ENCODE assay signal across 17 cellular contexts in genomic region chr10:126227762-126228134, GRCh38.
DNase-seq lines count a peak whose midpoint lies in the region; ATAC-seq, FAIRE-seq and TF ChIP-seq lines count a peak whose summit lies in the region.
"Had no signal": no experiment of that assay in that cellular context is flagged by ENCODE, and none has a peak within 500 bp of the region (broad histone marks: within the 10 kb centered on the region; RNA-seq: fewer than 3 reads in every experiment).

No MANE protein-coding gene starts in this region.

- H3K36me3 ChIP-seq in bronchial epithelial cell (ENCODE audit: control insufficient read depth, insufficient read depth, low read length) (no peaks in the 10 kb centered on the region), mesenchymal stem cell (ENCODE audit: control insufficient read depth in 1 of 2, insufficient read depth in 2 of 2, low read depth in 1 of 2, low read length in 2 of 2) (peaks cover 8 to 34% of the 10 kb centered on the region in 2 experiments)
- H3K36me3 ChIP-seq: esophagus muscularis mucosa, vagina had no signal

- ATAC-seq in HG03097 (IDR thresholded peaks at IDR 0.05; ENCODE audit: low FRiP score, unreplicated experiment), result no peak
- ATAC-seq: GM23338; psoas muscle; stimulated activated effector memory CD8-positive, alpha-beta T cell treated with anti-CD3 and anti-CD28 coated beads, Interleukin-12 subunit alpha, Interleukin-12 subunit beta, amount 100 ng/mL, for 72 hours had no signal

- H3K4me3 ChIP-seq in AG10803 (ENCODE audit: low read length) (no peak overlapping the region), bronchial epithelial cell (ENCODE audit: low read depth, low read length) (no peak overlapping the region), mesenchymal stem cell (ENCODE audit: insufficient read depth in 1 of 2, low read depth in 1 of 2, low read length in 2 of 2) (no peak overlapping the region)
- H3K4me3 ChIP-seq: esophagus muscularis mucosa, GM23338, psoas muscle, vagina had no signal

- no peak overlapping the region for H2BK15ac ChIP-seq in mesenchymal stem cell (ENCODE audit: low read depth, poor library complexity, severe bottlenecking)

- no peak overlapping the region for H2BK12ac ChIP-seq in mesenchymal stem cell (ENCODE audit: low read length in 2 of 2)

- DNase-seq in AG10803 (ENCODE audit: low read depth) (peak; percentile 90), LHCN-M2 (ENCODE audit: low read depth) (peak; percentile 93), bronchial epithelial cell (ENCODE audit: low read depth) (peak; percentile 77), mesenchymal stem cell (no peak), HUDEP-2 (lab: John Stamatoyannopoulos, UW; ENCODE audit: unreplicated experiment in 76 of 76) (no peak), NCI-H187 treated with DMSO at 0.1 percent for 48 hours (lab: John Stamatoyannopoulos, UW) (no peak), NCI-H1417 (lab: John Stamatoyannopoulos, UW) (no peak)
- DNase-seq: activated CD4-positive, alpha-beta T cell treated with anti-CD3 and anti-CD28 coated beads, Interleukin-2, amount 10 ng/mL, durations not matched to agents 24 days and 14 days; activated T-cell treated with anti-CD3 and anti-CD28 coated beads, Interleukin-2, amount 50 U/mL, for 24 hours; cortex of kidney; psoas muscle; stimulated activated CD4-positive, alpha-beta T cell treated with anti-CD3 and anti-CD28 coated beads, Interleukin-4, amount 100 ng/mL, for 24 hours had no signal

- no peak overlapping the region for H2AFZ ChIP-seq in mesenchymal stem cell (ENCODE audit: low read depth, low read length)
- H2AFZ ChIP-seq: GM23338 had no signal

- H4K8ac ChIP-seq in mesenchymal stem cell (ENCODE audit: low read length), result peak overlapping the region; percentile 12

- peak overlapping the region; percentile 78 for H2BK120ac ChIP-seq in mesenchymal stem cell (ENCODE audit: low read depth, low read length)

- no peak overlapping the region for H2AK5ac ChIP-seq in mesenchymal stem cell (ENCODE audit: low read length, severe bottlenecking)

- H2BK5ac ChIP-seq in mesenchymal stem cell (ENCODE audit: low read depth, low read length, poor library complexity, severe bottlenecking), result no peak overlapping the region

- peak overlapping the region; percentile 46 for H3K9ac ChIP-seq in mesenchymal stem cell (ENCODE audit: low read length)

- no peaks in the 10 kb centered on the region for H3K9me3 ChIP-seq in mesenchymal stem cell (ENCODE audit: control insufficient read depth, low read length)
- H3K9me3 ChIP-seq: esophagus muscularis mucosa, psoas muscle, vagina had no signal

- H3K79me1 ChIP-seq in mesenchymal stem cell (replicated peaks; ENCODE audit: low read length, poor library complexity, severe bottlenecking), result peaks cover 40% of the 10 kb centered on the region

- no peak overlapping the region for H3K23ac ChIP-seq in mesenchymal stem cell (ENCODE audit: low read length in 2 of 2)

- no peak overlapping the region for H3K4me2 ChIP-seq in mesenchymal stem cell (ENCODE audit: low read length, poor library complexity, severe bottlenecking)
- H3K4me2 ChIP-seq: GM23338 had no signal

- no peak overlapping the region for H3K18ac ChIP-seq in mesenchymal stem cell (ENCODE audit: low read depth in 1 of 2, low read length in 2 of 2)

- no peak for TF ChIP-seq CTCF in AG10803 (conservative IDR thresholded peaks at IDR 0.05; ENCODE audit: low read length)
- no peak for TF ChIP-seq CTCF in bronchial epithelial cell (IDR thresholded peaks at IDR 0.05; ENCODE audit: insufficient read depth, low read length, severe bottlenecking)

- H3K27me3 ChIP-seq in bronchial epithelial cell (ENCODE audit: control insufficient read depth, insufficient read depth, low read length), result no peaks in the 10 kb centered on the region
- no peaks in the 10 kb centered on the region for H3K27me3 ChIP-seq in mesenchymal stem cell (ENCODE audit: control insufficient read depth in 1 of 2, insufficient read depth in 1 of 2, low read length in 2 of 2)
- H3K27me3 ChIP-seq: vagina had no signal

- H3K14ac ChIP-seq in mesenchymal stem cell (ENCODE audit: low read length in 2 of 2), result no peak overlapping the region

- WGBS in mesenchymal stem cell, result 59% methylated on average over 2 of the region's 2 CpGs

- peak overlapping the region in 1 of 2 experiments; percentile 46 for H3K4ac ChIP-seq in mesenchymal stem cell (ENCODE audit: low read depth in 1 of 2, low read length in 2 of 2)

- peak overlapping the region; percentile 71 for H4K91ac ChIP-seq in mesenchymal stem cell (ENCODE audit: low read length)

- no peak for FAIRE-seq in bronchial epithelial cell (lab: Jason Lieb, UNC)

- H3K27ac ChIP-seq in mesenchymal stem cell (ENCODE audit: low read length, poor library complexity, severe bottlenecking), result no peak overlapping the region
- H3K27ac ChIP-seq: esophagus muscularis mucosa, psoas muscle, vagina had no signal

- peaks cover 15% of the 10 kb centered on the region for H3K4me1 ChIP-seq in mesenchymal stem cell (ENCODE audit: control insufficient read depth, insufficient read depth, low read depth, low read length)
- H3K4me1 ChIP-seq: psoas muscle, vagina had no signal

Comparison
In these comparisons a context has a peak if more than half of its experiments do, and no peak if none do; other contexts are left out.
1. DNase-seq: peak in AG10803 (single experiment), LHCN-M2 (single experiment) and bronchial epithelial cell (single experiment); none in mesenchymal stem cell (single experiment), HUDEP-2 (0 of 76), NCI-H187 treated with DMSO at 0.1 percent for 48 hours (single experiment) and NCI-H1417 (0 of 3).